8 cellular contexts compared by ENCODE assay signal in genomic region chr1:222814536-222815366, GRCh38. TPM values are rescaled to one million over a fixed set of nuclear protein-coding genes. Genes with fewer than 3 reads are reported as not detected.
DNase-seq lines count a peak whose midpoint lies in the region; ATAC-seq and TF ChIP-seq lines count a peak whose summit lies in the region.

TSS of gene DISP1 (plus strand) at chr1:222815039. CDS start at chr1:222942824, 127,785 bp downstream.

- peak; percentile 90 for ATAC-seq in GM21529 (IDR thresholded peaks at IDR 0.05; ENCODE audit: unreplicated experiment)

- TF ChIP-seq CTCF in nephron (IDR thresholded peaks at IDR 0.05; ENCODE audit: unreplicated experiment in 3 of 3), result no peak

- H3K4me3 Mint-ChIP-seq in IgD-negative memory B cell (peak within 1 kb of the TSS; percentile 90 to 96 (median 96)), nephron (peak within 1 kb of the TSS; percentile 95 to 97 (median 95))
- peak within 1 kb of the TSS; percentile 94 for H3K4me3 Mint-ChIP-seq in stimulated activated naive CD8-positive, alpha-beta T cell treated with anti-CD3 and anti-CD28 coated beads, Interleukin-15, Interleukin-2, amounts not matched to agents 100 ng/mL and 50 ng/mL, for 24 hours

- H3K27me3 Mint-ChIP-seq in IgD-negative memory B cell, result no peaks in the 10 kb centered on the region
- H3K27me3 Mint-ChIP-seq in nephron (ENCODE audit: low read depth), result peaks cover 4% of the 10 kb centered on the region
- no peaks in the 10 kb centered on the region for H3K27me3 Mint-ChIP-seq in stimulated activated naive CD8-positive, alpha-beta T cell treated with anti-CD3 and anti-CD28 coated beads, Interleukin-15, Interleukin-2, amounts not matched to agents 100 ng/mL and 50 ng/mL, for 24 hours

- DNase-seq in DMS53 treated with DMSO at 0.1 percent for 48 hours (lab: John Stamatoyannopoulos, UW; ENCODE audit: unreplicated experiment), result peak; percentile 83
- peak; percentile 87 for DNase-seq in RKO (ENCODE audit: low spot score)
- peak; percentile 90 for DNase-seq in activated effector memory CD4-positive, alpha-beta T cell treated with anti-CD3 and anti-CD28 coated beads, Interleukin-2, amount 50 U/mL, for 16 hours
- DNase-seq in fibroblast of the conjunctiva (ENCODE audit: low read depth), result peak; percentile 55

- peak within 1 kb of the TSS; percentile 0 to 93 (median 26) for H3K27ac Mint-ChIP-seq in IgD-negative memory B cell
- H3K27ac Mint-ChIP-seq in nephron, result peak within 1 kb of the TSS; percentile 77 to 96 (median 95)
- peak within 1 kb of the TSS; percentile 91 for H3K27ac Mint-ChIP-seq in stimulated activated naive CD8-positive, alpha-beta T cell treated with anti-CD3 and anti-CD28 coated beads, Interleukin-15, Interleukin-2, amounts not matched to agents 100 ng/mL and 50 ng/mL, for 24 hours

- H3K4me1 Mint-ChIP-seq in IgD-negative memory B cell (peaks cover 25 to 27% (median 26%) of the 10 kb centered on the region in 3 donors), nephron (peaks cover 31% of the 10 kb centered on the region)
- peaks cover 45% of the 10 kb centered on the region for H3K4me1 Mint-ChIP-seq in stimulated activated naive CD8-positive, alpha-beta T cell treated with anti-CD3 and anti-CD28 coated beads, Interleukin-15, Interleukin-2, amounts not matched to agents 100 ng/mL and 50 ng/mL, for 24 hours (ENCODE audit: low read depth)

- H3K36me3 Mint-ChIP-seq in IgD-negative memory B cell (no peaks in the 10 kb centered on the region), nephron (ENCODE audit: low read depth) (no peaks in the 10 kb centered on the region)
- no peaks in the 10 kb centered on the region for H3K36me3 Mint-ChIP-seq in stimulated activated naive CD8-positive, alpha-beta T cell treated with anti-CD3 and anti-CD28 coated beads, Interleukin-15, Interleukin-2, amounts not matched to agents 100 ng/mL and 50 ng/mL, for 24 hours (ENCODE audit: low read depth)

- H3K9me3 Mint-ChIP-seq in IgD-negative memory B cell (no peaks in the 10 kb centered on the region), nephron (no peaks in the 10 kb centered on the region)
- no peaks in the 10 kb centered on the region for H3K9me3 Mint-ChIP-seq in stimulated activated naive CD8-positive, alpha-beta T cell treated with anti-CD3 and anti-CD28 coated beads, Interleukin-15, Interleukin-2, amounts not matched to agents 100 ng/mL and 50 ng/mL, for 24 hours

RNA-seq across cellular contexts. Expression of gene DISP1, which starts in this region (rescaled TPM):
- polyA plus RNA-seq in IgD-negative memory B cell, result 5.4 TPM

Comparison
In these comparisons a context has a peak if more than half of its experiments do, and no peak if none do; other contexts are left out.
1. Peak in every context shown above with its lines: DNase-seq and ATAC-seq.
2. H3K27ac Mint-ChIP-seq: peak in every context shown above with its lines; median percentile 95 in nephron; 91 in stimulated activated naive CD8-positive, alpha-beta T cell treated with anti-CD3 and anti-CD28 coated beads, Interleukin-15, Interleukin-2, amounts not matched to agents 100 ng/mL and 50 ng/mL, for 24 hours; 26 in IgD-negative memory B cell.